Comparison of ENCODE assay signal across 8 cellular contexts in genomic region chr6:27863962-27864905, GRCh38.
DNase-seq lines count a peak whose midpoint lies in the region; ATAC-seq lines count a peak whose summit lies in the region.

No MANE protein-coding gene starts in this region.

- H3K27me3 ChIP-seq in iPS-20b (ENCODE audit: insufficient read depth, low read length): no peaks in the 10 kb centered on the region

- H3K4me1 ChIP-seq in iPS-20b (ENCODE audit: insufficient read depth, low read length): peaks cover 8% of the 10 kb centered on the region; the same call in 1 of the 2 replicates

- CTCF ChIA-PET in activated naive CD4-positive, alpha-beta T cell treated with anti-CD3 and anti-CD28 coated beads, Interleukin-2, amount 10 ng/mL, durations not matched to agents 7 days and 5 days (lab: Charles Lee): interaction anchor here (0.6 to 9.2 kb wide), 5 partner anchors 27 to 189 kb away, joined by 3 to 47 read pairs (median 5); a partner anchor contains a TSS

- H3K36me3 Mint-ChIP-seq in activated naive CD4-positive, alpha-beta T cell treated with anti-CD3 and anti-CD28 coated beads, Interleukin-2, amount 10 ng/mL, durations not matched to agents 7 days and 5 days: peaks cover 4% of the 10 kb centered on the region
- H3K36me3 Mint-ChIP-seq in stimulated activated memory B cell treated with anti-CD40 and anti-IgM and Interleukin-4, amounts not matched to agents 10 μg/mL and 1 μg/mL and 100 μg/mL, for 72 hours: no peaks in the 10 kb centered on the region

- ATAC-seq in stimulated activated memory B cell treated with anti-CD40 and anti-IgM and Interleukin-4, amounts not matched to agents 10 μg/mL and 1 μg/mL and 100 μg/mL, for 72 hours: no peak
- no peak for ATAC-seq in GM18861 (IDR thresholded peaks at IDR 0.05; ENCODE audit: unreplicated experiment)
- ATAC-seq in HG03108 (IDR thresholded peaks at IDR 0.05; ENCODE audit: unreplicated experiment): no peak

- peaks cover 53% of the 10 kb centered on the region for H3K4me1 Mint-ChIP-seq in activated naive CD4-positive, alpha-beta T cell treated with anti-CD3 and anti-CD28 coated beads, Interleukin-2, amount 10 ng/mL, durations not matched to agents 7 days and 5 days
- H3K4me1 Mint-ChIP-seq in stimulated activated memory B cell treated with anti-CD40 and anti-IgM and Interleukin-4, amounts not matched to agents 10 μg/mL and 1 μg/mL and 100 μg/mL, for 72 hours: peaks cover 43% of the 10 kb centered on the region

- peaks cover 1% of the 10 kb centered on the region for H3K9me3 Mint-ChIP-seq in activated naive CD4-positive, alpha-beta T cell treated with anti-CD3 and anti-CD28 coated beads, Interleukin-2, amount 10 ng/mL, durations not matched to agents 7 days and 5 days
- H3K9me3 Mint-ChIP-seq in stimulated activated memory B cell treated with anti-CD40 and anti-IgM and Interleukin-4, amounts not matched to agents 10 μg/mL and 1 μg/mL and 100 μg/mL, for 72 hours: peaks cover 5% of the 10 kb centered on the region

- peak overlapping the region; percentile 99 for H3K4me3 Mint-ChIP-seq in activated naive CD4-positive, alpha-beta T cell treated with anti-CD3 and anti-CD28 coated beads, Interleukin-2, amount 10 ng/mL, durations not matched to agents 7 days and 5 days
- peak overlapping the region; percentile 95 for H3K4me3 Mint-ChIP-seq in stimulated activated memory B cell treated with anti-CD40 and anti-IgM and Interleukin-4, amounts not matched to agents 10 μg/mL and 1 μg/mL and 100 μg/mL, for 72 hours

- no peaks in the 10 kb centered on the region for H3K36me3 ChIP-seq in iPS-20b (ENCODE audit: insufficient read depth, low read depth, low read length)

- H3K4me3 ChIP-seq in iPS-20b (ENCODE audit: low read length): peak overlapping the region; percentile 74; the same call in 1 of the 2 replicates

- peaks cover 15% of the 10 kb centered on the region for H3K27me3 Mint-ChIP-seq in activated naive CD4-positive, alpha-beta T cell treated with anti-CD3 and anti-CD28 coated beads, Interleukin-2, amount 10 ng/mL, durations not matched to agents 7 days and 5 days
- no peaks in the 10 kb centered on the region for H3K27me3 Mint-ChIP-seq in stimulated activated memory B cell treated with anti-CD40 and anti-IgM and Interleukin-4, amounts not matched to agents 10 μg/mL and 1 μg/mL and 100 μg/mL, for 72 hours

- H3K27ac Mint-ChIP-seq in activated naive CD4-positive, alpha-beta T cell treated with anti-CD3 and anti-CD28 coated beads, Interleukin-2, amount 10 ng/mL, durations not matched to agents 7 days and 5 days: peak overlapping the region; percentile 100
- peak overlapping the region; percentile 97 for H3K27ac Mint-ChIP-seq in stimulated activated memory B cell treated with anti-CD40 and anti-IgM and Interleukin-4, amounts not matched to agents 10 μg/mL and 1 μg/mL and 100 μg/mL, for 72 hours

- H3K9ac ChIP-seq in iPS-20b (ENCODE audit: low read depth, low read length): peak overlapping the region; percentile 40; the same call in 1 of the 2 replicates

- H3K9me3 ChIP-seq in iPS-20b (ENCODE audit: insufficient read depth, low read depth, low read length): 0 out of 2 replicates have a peak, but pooled peaks cover 7% of the 10 kb centered on the region

- DNase-seq in activated naive CD4-positive, alpha-beta T cell treated with Interleukin-2 at 50 U/mL for 16 hours: peak; percentile 12
- DNase-seq in activated naive CD4-positive, alpha-beta T cell treated with anti-CD3 and anti-CD28 coated beads, Interleukin-2, amount 50 U/mL, for 16 hours: no peak
- DNase-seq in activated naive CD4-positive, alpha-beta T cell treated with anti-CD3 and anti-CD28 coated beads, Interleukin-2, amount 10 ng/mL, durations not matched to agents 7 days and 5 days: peak; percentile 55
- DNase-seq in 8988T: no peak

- H3K27ac ChIP-seq in iPS-20b (ENCODE audit: low read length): peak overlapping the region; percentile 95

Comparison
In these comparisons a context has a peak if more than half of its experiments do, and no peak if none do; other contexts are left out.
1. DNase-seq: peak in activated naive CD4-positive, alpha-beta T cell treated with Interleukin-2 at 50 U/mL for 16 hours (single experiment) and activated naive CD4-positive, alpha-beta T cell treated with anti-CD3 and anti-CD28 coated beads, Interleukin-2, amount 10 ng/mL, durations not matched to agents 7 days and 5 days (single experiment); none in activated naive CD4-positive, alpha-beta T cell treated with anti-CD3 and anti-CD28 coated beads, Interleukin-2, amount 50 U/mL, for 16 hours (single experiment) and 8988T (single experiment).